ENCODE assay signal across 6 cellular contexts in genomic region chr22:37806409-37807338, GRCh38. TPM values are rescaled to one million over a fixed set of nuclear protein-coding genes. Genes with fewer than 3 reads are reported as not detected.
DNase-seq lines count a peak whose midpoint lies in the region; ATAC-seq and TF ChIP-seq lines count a peak whose summit lies in the region.

No MANE protein-coding gene starts in this region.

- intact Hi-C loops in left cardiac atrium (cut with DNase I): no loop called here

- H3K9ac ChIP-seq in parathyroid adenoma: no peak overlapping the region

- H2AFZ ChIP-seq in parathyroid adenoma: no peak overlapping the region

- H3K4me3 ChIP-seq in cardiac muscle cell: peak overlapping the region; percentile 73
- peak overlapping the region; percentile 77 for H3K4me3 ChIP-seq in choroid plexus epithelial cell (ENCODE audit: low read depth, low read length)
- H3K4me3 ChIP-seq in parathyroid adenoma (ENCODE audit: low read depth, low read length): peak overlapping the region; percentile 83

- peaks cover 16% of the 10 kb centered on the region for H3K4me1 ChIP-seq in cardiac muscle cell (ENCODE audit: low read depth)
- H3K4me1 ChIP-seq in parathyroid adenoma: peaks cover 5% of the 10 kb centered on the region

- peak; percentile 46 to 49 for DNase-seq in cardiac muscle cell (ENCODE audit: low read depth in 1 of 2, low spot score in 1 of 2)
- DNase-seq in left cardiac atrium: no peak
- DNase-seq in choroid plexus epithelial cell (ENCODE audit: low read depth): peak; percentile 58
- DNase-seq in NCI-H1436 (lab: John Stamatoyannopoulos, UW): no peak

- H3K27ac ChIP-seq in cardiac muscle cell: peak overlapping the region; percentile 40
- H3K27ac ChIP-seq in parathyroid adenoma: no peak overlapping the region

- H3K36me3 ChIP-seq in cardiac muscle cell: no peaks in the 10 kb centered on the region
- no peaks in the 10 kb centered on the region for H3K36me3 ChIP-seq in parathyroid adenoma (ENCODE audit: control insufficient read depth, insufficient read depth, low read length)

- no peaks in the 10 kb centered on the region for H3K79me2 ChIP-seq in parathyroid adenoma

- no peaks in the 10 kb centered on the region for H3K9me3 ChIP-seq in cardiac muscle cell (ENCODE audit: low read depth)
- no peaks in the 10 kb centered on the region for H3K9me3 ChIP-seq in parathyroid adenoma (ENCODE audit: control insufficient read depth, low read length)

- ATAC-seq in left cardiac atrium (no peak), GM21515 (IDR thresholded peaks at IDR 0.05; ENCODE audit: unreplicated experiment) (no peak)

- TF ChIP-seq CTCF in cardiac muscle cell (IDR thresholded peaks at IDR 0.05; ENCODE audit: low read depth, low read length) (peak; percentile 9), choroid plexus epithelial cell (conservative IDR thresholded peaks at IDR 0.05; ENCODE audit: low read depth, low read length) (no peak), parathyroid adenoma (IDR thresholded peaks at IDR 0.05) (no peak)

- H3K27me3 ChIP-seq in cardiac muscle cell (no peaks in the 10 kb centered on the region), parathyroid adenoma (ENCODE audit: control insufficient read depth, insufficient read depth, low read length) (no peaks in the 10 kb centered on the region)

- peak overlapping the region; percentile 99 for H3K4me2 ChIP-seq in parathyroid adenoma (ENCODE audit: low read length)

RNA-seq across cellular contexts. Expression of gene GCAT, which starts 1.1 kb away (rescaled TPM):
- 74.2 and 95.0 TPM in 2 replicates for total RNA-seq in cardiac muscle cell
- polyA plus RNA-seq in cardiac muscle cell: 66.4 and 97.6 TPM in 2 replicates
- total RNA-seq in left cardiac atrium: 10 to 100 TPM; 16.7 to 19.0 TPM

RNA-seq across cellular contexts. Expression of gene GALR3, which starts 16.5 kb away (rescaled TPM):
- total RNA-seq in cardiac muscle cell (not detected in 2 replicates), left cardiac atrium (not detected)
- polyA plus RNA-seq in cardiac muscle cell: 0.95 and 1.0 TPM in 2 replicates

RNA-seq across cellular contexts. Expression of gene ANKRD54, which starts 37.5 kb away (rescaled TPM):
- total RNA-seq in cardiac muscle cell (49.9 and 59.1 TPM in 2 replicates), left cardiac atrium (10 to 100 TPM in 1 of 2 donors, 1 to 10 TPM in 1; 9.9 to 12.8 TPM)
- 43.8 and 44.2 TPM in 2 replicates for polyA plus RNA-seq in cardiac muscle cell

RNA-seq across cellular contexts. Expression of gene EIF3L, which starts 42.5 kb away (rescaled TPM):
- total RNA-seq in cardiac muscle cell (407 and 422 TPM in 2 replicates), left cardiac atrium (100 to 1,000 TPM; 282 to 298 TPM)
- 213 and 387 TPM in 2 replicates for polyA plus RNA-seq in cardiac muscle cell

Comparison
In these comparisons a context has a peak if more than half of its experiments do, and no peak if none do; other contexts are left out.
1. DNase-seq: peak in cardiac muscle cell (2 of 2) and choroid plexus epithelial cell (single experiment); none in left cardiac atrium (single experiment) and NCI-H1436 (single experiment).
2. Peak in every context shown above with its lines, with median percentiles within 50 percentile points of each other: H3K4me3 ChIP-seq.